In genomic region chr1:221439734-221440436, GRCh38 we compare ENCODE assay signal across 8 cellular contexts.
A peak's percentile ranks its signal among the peaks of the same experiment; 100 is the strongest.
DNase-seq lines count a peak whose midpoint lies in the region; ATAC-seq and TF ChIP-seq lines count a peak whose summit lies in the region.

No MANE protein-coding gene starts in this region.

- TF ChIP-seq CTCF in foreskin fibroblast (IDR thresholded peaks at IDR 0.05; ENCODE audit: low read depth, low read length): no peak

- DNase-seq in activated effector memory CD4-positive, alpha-beta T cell treated with anti-CD3 and anti-CD28 coated beads, Interleukin-2, amount 50 U/mL, for 16 hours: peak; percentile 77
- no peak for DNase-seq in activated effector memory CD4-positive, alpha-beta T cell treated with Interleukin-2 at 50 U/mL for 16 hours
- peak; percentile 16 to 21 for DNase-seq in activated CD4-positive, alpha-beta T cell treated with anti-CD3 and anti-CD28 coated beads, Interleukin-2, amount 50 U/mL, for 4 hours
- DNase-seq in foreskin fibroblast (peak; percentile 87 to 91), NCI-H1105 (lab: John Stamatoyannopoulos, UW) (no peak)
- DNase-seq in stimulated activated CD4-positive, alpha-beta T cell treated with anti-CD3 and anti-CD28 coated beads, Interleukin-4, amount 100 ng/mL, for 1 hour: peak; percentile 13

- H3K4me3 ChIP-seq in foreskin fibroblast (ENCODE audit: low read depth in 1 of 2, low read length in 2 of 2): no peak overlapping the region

- no peak for ATAC-seq in HG03039 (IDR thresholded peaks at IDR 0.05; ENCODE audit: unreplicated experiment)
- no peak for ATAC-seq in HG03565 (IDR thresholded peaks at IDR 0.05; ENCODE audit: unreplicated experiment)

Comparison
In these comparisons a context has a peak if more than half of its experiments do, and no peak if none do; other contexts are left out.
1. DNase-seq: peak in activated effector memory CD4-positive, alpha-beta T cell treated with anti-CD3 and anti-CD28 coated beads, Interleukin-2, amount 50 U/mL, for 16 hours (single experiment), activated CD4-positive, alpha-beta T cell treated with anti-CD3 and anti-CD28 coated beads, Interleukin-2, amount 50 U/mL, for 4 hours (2 of 2), foreskin fibroblast (2 of 2) and stimulated activated CD4-positive, alpha-beta T cell treated with anti-CD3 and anti-CD28 coated beads, Interleukin-4, amount 100 ng/mL, for 1 hour (single experiment); none in activated effector memory CD4-positive, alpha-beta T cell treated with Interleukin-2 at 50 U/mL for 16 hours (single experiment) and NCI-H1105 (single experiment).